Comparison of ENCODE assay signal across 20 cellular contexts in genomic region chr2:120421830-120422175, GRCh38.
"Had no signal": no experiment of that assay in that cellular context is flagged by ENCODE, and none has a peak within 500 bp of the region (broad histone marks: within the 10 kb centered on the region; RNA-seq: fewer than 3 reads in every experiment).

No MANE protein-coding gene starts in this region.

- H3K9me3 ChIP-seq: esophagus muscularis mucosa, gastrocnemius medialis, tibial nerve had no signal

- H3K36me3 ChIP-seq: esophagus muscularis mucosa, gastrocnemius medialis, tibial nerve, WERI-Rb-1 had no signal

- H3K27ac ChIP-seq: esophagus muscularis mucosa, gastrocnemius medialis, tibial nerve, WERI-Rb-1 had no signal

- H3K4me3 ChIP-seq: esophagus muscularis mucosa, gastrocnemius medialis, tibial nerve had no signal

- H3K27ac Mint-ChIP-seq: activated CD4-positive, alpha-beta T cell treated with anti-CD3 and anti-CD28 coated beads, Interleukin-2, amount 10 ng/mL, durations not matched to agents 7 days and 5 days; activated naive CD4-positive, alpha-beta T cell treated with anti-CD3 and anti-CD28 coated beads, Interleukin-2, amount 50 U/mL, for 24 hours; effector memory CD8-positive, alpha-beta T cell; memory B cell; progenitor cell of endocrine pancreas had no signal

- H3K4me1 ChIP-seq: esophagus muscularis mucosa, tibial nerve had no signal

- H3K9me3 Mint-ChIP-seq: activated CD4-positive, alpha-beta T cell treated with anti-CD3 and anti-CD28 coated beads, Interleukin-2, amount 10 ng/mL, durations not matched to agents 7 days and 5 days; activated naive CD4-positive, alpha-beta T cell treated with anti-CD3 and anti-CD28 coated beads, Interleukin-2, amount 50 U/mL, for 24 hours; effector memory CD8-positive, alpha-beta T cell; memory B cell; neural crest cell had no signal

- ATAC-seq: effector memory CD8-positive, alpha-beta T cell; gastrocnemius medialis; left cardiac atrium; stimulated activated naive CD8-positive, alpha-beta T cell treated with anti-CD3 and anti-CD28 coated beads, Interleukin-15, Interleukin-2, amounts not matched to agents 100 U/mL and 50 U/mL, for 24 hours had no signal

- H3K36me3 Mint-ChIP-seq: activated naive CD4-positive, alpha-beta T cell treated with anti-CD3 and anti-CD28 coated beads, Interleukin-2, amount 50 U/mL, for 24 hours; brain; memory B cell had no signal

- H3K4me3 Mint-ChIP-seq: activated CD4-positive, alpha-beta T cell treated with anti-CD3 and anti-CD28 coated beads, Interleukin-2, amount 10 ng/mL, durations not matched to agents 7 days and 5 days; activated naive CD4-positive, alpha-beta T cell treated with anti-CD3 and anti-CD28 coated beads, Interleukin-2, amount 50 U/mL, for 24 hours; brain; effector memory CD8-positive, alpha-beta T cell; memory B cell; neural crest cell had no signal

- DNase-seq: activated CD4-positive, alpha-beta T cell treated with anti-CD3 and anti-CD28 coated beads, Interleukin-2, amount 10 ng/mL, durations not matched to agents 7 days and 5 days; activated CD4-positive, CD25-positive, alpha-beta regulatory T cell treated with anti-CD3 and anti-CD28 coated beads, Interleukin-2, amount 50 U/mL, for 72 hours; activated gamma-delta T cell treated with Interleukin-2 at 50 U/mL for 16 hours; activated T-cell treated with anti-CD3 and anti-CD28 coated beads, Interleukin-2, amount 50 U/mL, for 1 hour; anterior cingulate cortex; dermis blood vessel endothelial cell; effector memory CD8-positive, alpha-beta T cell; gastrocnemius medialis; left cardiac atrium; stimulated activated CD4-positive, alpha-beta T cell treated with anti-CD3 and anti-CD28 coated beads, Interleukin-4, amount 100 ng/mL, for 24 hours; stimulated activated naive CD8-positive, alpha-beta T cell treated with anti-CD3 and anti-CD28 coated beads, Interleukin-15, Interleukin-2, amounts not matched to agents 100 U/mL and 50 U/mL, for 24 hours; substantia nigra; WERI-Rb-1 had no signal

- H3K4me1 Mint-ChIP-seq: activated CD4-positive, alpha-beta T cell treated with anti-CD3 and anti-CD28 coated beads, Interleukin-2, amount 10 ng/mL, durations not matched to agents 7 days and 5 days; activated naive CD4-positive, alpha-beta T cell treated with anti-CD3 and anti-CD28 coated beads, Interleukin-2, amount 50 U/mL, for 24 hours; memory B cell had no signal
